In the genomic region with DNA sequence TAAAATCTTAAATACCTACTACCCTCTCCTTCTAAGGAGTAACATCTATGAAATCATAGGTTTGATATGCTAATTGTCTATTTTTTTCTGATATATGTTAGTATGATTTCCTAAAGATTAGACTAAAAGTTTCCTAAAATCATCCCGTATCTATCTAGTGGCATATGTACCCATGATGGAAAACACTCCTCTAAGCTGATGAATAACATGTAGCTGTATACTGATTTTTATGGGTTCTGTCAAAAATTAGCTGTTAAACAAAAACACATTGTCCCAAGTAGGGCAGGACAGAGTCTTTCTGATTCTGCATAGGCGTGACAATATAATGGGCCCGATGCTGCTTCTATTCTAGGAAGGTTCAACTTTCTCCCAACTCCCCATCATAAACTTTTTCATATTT, we compare ENCODE assay signal across 35 cellular contexts.
"Had no signal": no experiment of that assay in that cellular context is flagged by ENCODE, and none has a peak within 500 bp of the region (broad histone marks: within the 10 kb centered on the region; RNA-seq: fewer than 3 reads in every experiment).

No MANE protein-coding gene starts in this region.

- H3K9me3 ChIP-seq: MG63 had no signal

- H3K4me3 ChIP-seq: MG63 had no signal

- H3K36me3 ChIP-seq: MG63 had no signal

- H3K9ac ChIP-seq: KMS-11 had no signal

- DNase-seq: Karpas-422, Kasumi-1, KG1, MG63, MM.1S, MV-4-11, NCI-H1048, NCI-H1092, NCI-H1092 treated with DMSO at 0.1 percent for 48 hours, NCI-H1105, NCI-H1105 treated with DMSO at 0.1 percent for 48 hours, NCI-H1417, NCI-H1417 treated with DMSO at 0.1 percent for 48 hours, NCI-H1436, NCI-H1436 treated with DMSO at 0.1 percent for 48 hours, NCI-H146, NCI-H1694, NCI-H1694 treated with DMSO at 0.1 percent for 48 hours, NCI-H187, NCI-H187 treated with DMSO at 0.1 percent for 48 hours, NCI-H1930, NCI-H2029, NCI-H2029 treated with DMSO at 0.1 percent for 48 hours, NCI-H2081, NCI-H2081 treated with DMSO at 0.1 percent for 48 hours, NCI-H2107, NCI-H2171, NCI-H2171 treated with DMSO at 0.1 percent for 48 hours, NCI-H2227 treated with DMSO at 0.1 percent for 48 hours, NCI-H226, NCI-H345, NCI-H446, NCI-H446 treated with DMSO at 0.1 percent for 48 hours, NCI-H510A had no signal

- H3K4me2 ChIP-seq: KMS-11 had no signal

- H3K27me3 ChIP-seq: MG63 had no signal

- H3K27ac ChIP-seq: KMS-11 had no signal
